17 cellular contexts compared by ENCODE assay signal in genomic region chr5:172999351-172999973, GRCh38. TPM values are rescaled to one million over a fixed set of nuclear protein-coding genes. Genes with fewer than 3 reads are reported as not detected.
DNase-seq lines count a peak whose midpoint lies in the region; ATAC-seq and TF ChIP-seq lines count a peak whose summit lies in the region.
"Had no signal": no experiment of that assay in that cellular context is flagged by ENCODE, and none has a peak within 500 bp of the region (broad histone marks: within the 10 kb centered on the region; RNA-seq: fewer than 3 reads in every experiment).

No MANE protein-coding gene starts in this region.

- TF ChIP-seq EP300 in esophagus muscularis mucosa (IDR thresholded peaks at IDR 0.05) = no peak
- TF ChIP-seq EP300 in suprapubic skin (IDR thresholded peaks at IDR 0.05) = no peak

- peak overlapping the region; percentile 71 for H3K27ac ChIP-seq in RWPE2 (ENCODE audit: poor library complexity, severe bottlenecking)
- H3K27ac ChIP-seq in esophagus muscularis mucosa (replicated peaks in 1 of 4) = peak overlapping the region; percentile 26 to 60 (median 38)
- peak overlapping the region; percentile 61 for H3K27ac ChIP-seq in suprapubic skin
- H3K27ac ChIP-seq: Peyer's patch had no signal

- H3K4me3 ChIP-seq in RWPE2 (ENCODE audit: severe bottlenecking) (no peak overlapping the region), esophagus muscularis mucosa (no peak overlapping the region), suprapubic skin (no peak overlapping the region)
- H3K4me3 ChIP-seq: Peyer's patch, spleen had no signal

- DNase-seq in Right ventricle myocardium superior (no peak), left ventricle myocardium superior (no peak), RWPE2 (ENCODE audit: low spot score) (no peak), esophagus muscularis mucosa (ENCODE audit: extremely low spot score) (no peak), suprapubic skin (ENCODE audit: low spot score in 2 of 2) (no peak), RKO (ENCODE audit: low spot score) (no peak), islet precursor cell (no peak), NCI-H2171 (lab: John Stamatoyannopoulos, UW) (no peak)
- DNase-seq: activated CD4-positive, alpha-beta T cell treated with anti-CD3 and anti-CD28 coated beads for 1 hour; activated naive CD4-positive, alpha-beta T cell; EL; foreskin fibroblast; kidney glomerular epithelial cell; NCI-H1930; NCI-H446 treated with DMSO at 0.1 percent for 48 hours; Peyer's patch; spleen had no signal

- intact Hi-C loops in Right ventricle myocardium superior (cut with DNase I) (no loop called here), left ventricle myocardium superior (cut with micrococcal nuclease) (no loop called here), esophagus muscularis mucosa (cut with DNase I) (no loop called here)

- H3K36me3 ChIP-seq in RWPE2 (ENCODE audit: low read depth) = peaks cover 44% of the 10 kb centered on the region
- peaks cover 19 to 41% (median 26%) of the 10 kb centered on the region in 4 donors for H3K36me3 ChIP-seq in esophagus muscularis mucosa
- H3K36me3 ChIP-seq in suprapubic skin = peaks cover 33% of the 10 kb centered on the region

- WGBS in esophagus muscularis mucosa = 86% methylated on average over 3 of the region's 3 CpGs
- WGBS in suprapubic skin = 56% methylated on average over 3 of the region's 3 CpGs

- H3K27me3 ChIP-seq in RWPE2 (ENCODE audit: insufficient read depth, poor library complexity, severe bottlenecking) = no peaks in the 10 kb centered on the region
- H3K27me3 ChIP-seq in esophagus muscularis mucosa = peaks cover 0 to 3% (median 0%) of the 10 kb centered on the region in 4 donors
- no peaks in the 10 kb centered on the region for H3K27me3 ChIP-seq in suprapubic skin
- H3K27me3 ChIP-seq: Peyer's patch, spleen had no signal

- peaks cover 18% of the 10 kb centered on the region for H3K4me1 ChIP-seq in RWPE2 (ENCODE audit: insufficient read depth, poor library complexity, severe bottlenecking)
- H3K4me1 ChIP-seq in esophagus muscularis mucosa = peaks cover 37 to 56% (median 45%) of the 10 kb centered on the region in 4 donors
- H3K4me1 ChIP-seq in suprapubic skin = peaks cover 33% of the 10 kb centered on the region

- TF ChIP-seq CTCF in RWPE2 (IDR thresholded peaks at IDR 0.05; ENCODE audit: poor library complexity, severe bottlenecking) (no peak), esophagus muscularis mucosa (IDR thresholded peaks at IDR 0.05) (no peak), suprapubic skin (IDR thresholded peaks at IDR 0.05) (no peak)

- ATAC-seq in Right ventricle myocardium superior (ENCODE audit: poor library complexity) (peak; percentile 26), left ventricle myocardium superior (no peak), RWPE2 (ENCODE audit: low read depth) (peak; percentile 81)

- TF ChIP-seq POLR2A in esophagus muscularis mucosa (IDR thresholded peaks at IDR 0.05; ENCODE audit: low read depth) (no peak), suprapubic skin (IDR thresholded peaks at IDR 0.05) (no peak)

- H3K9me3 ChIP-seq in RWPE2 (ENCODE audit: severe bottlenecking) = no peaks in the 10 kb centered on the region
- H3K9me3 ChIP-seq in esophagus muscularis mucosa = no peaks in the 10 kb centered on the region
- no peaks in the 10 kb centered on the region for H3K9me3 ChIP-seq in suprapubic skin
- H3K9me3 ChIP-seq: Peyer's patch, spleen had no signal

RNA-seq across cellular contexts. Expression of gene ATP6V0E1, which starts 15.9 kb away (rescaled TPM):
- 187 TPM for total RNA-seq in Right ventricle myocardium superior
- total RNA-seq in left ventricle myocardium superior = 153 TPM
- 100 to 1,000 TPM; 106 to 210 (median 133) TPM for total RNA-seq in esophagus muscularis mucosa
- total RNA-seq in suprapubic skin = 10 to 100 TPM; 73.7 to 91.3 (median 82.1) TPM

RNA-seq across cellular contexts. Expression of gene RPL26L1, which starts 40.2 kb away (rescaled TPM):
- 22.8 TPM for total RNA-seq in Right ventricle myocardium superior
- total RNA-seq in left ventricle myocardium superior = 22.3 TPM
- total RNA-seq in esophagus muscularis mucosa = 10 to 100 TPM; 17.8 to 25.8 (median 22.1) TPM
- total RNA-seq in suprapubic skin = 10 to 100 TPM; 14.2 to 30.7 (median 21.9) TPM

RNA-seq across cellular contexts. Expression of gene CREBRF, which starts 56.7 kb away (rescaled TPM):
- total RNA-seq in Right ventricle myocardium superior (23.9 TPM), left ventricle myocardium superior (28.3 TPM), esophagus muscularis mucosa (10 to 100 TPM; 37.8 to 76.5 (median 46.3) TPM), suprapubic skin (10 to 100 TPM; 21.8 to 65.5 (median 28.5) TPM)
